In the genomic region with DNA sequence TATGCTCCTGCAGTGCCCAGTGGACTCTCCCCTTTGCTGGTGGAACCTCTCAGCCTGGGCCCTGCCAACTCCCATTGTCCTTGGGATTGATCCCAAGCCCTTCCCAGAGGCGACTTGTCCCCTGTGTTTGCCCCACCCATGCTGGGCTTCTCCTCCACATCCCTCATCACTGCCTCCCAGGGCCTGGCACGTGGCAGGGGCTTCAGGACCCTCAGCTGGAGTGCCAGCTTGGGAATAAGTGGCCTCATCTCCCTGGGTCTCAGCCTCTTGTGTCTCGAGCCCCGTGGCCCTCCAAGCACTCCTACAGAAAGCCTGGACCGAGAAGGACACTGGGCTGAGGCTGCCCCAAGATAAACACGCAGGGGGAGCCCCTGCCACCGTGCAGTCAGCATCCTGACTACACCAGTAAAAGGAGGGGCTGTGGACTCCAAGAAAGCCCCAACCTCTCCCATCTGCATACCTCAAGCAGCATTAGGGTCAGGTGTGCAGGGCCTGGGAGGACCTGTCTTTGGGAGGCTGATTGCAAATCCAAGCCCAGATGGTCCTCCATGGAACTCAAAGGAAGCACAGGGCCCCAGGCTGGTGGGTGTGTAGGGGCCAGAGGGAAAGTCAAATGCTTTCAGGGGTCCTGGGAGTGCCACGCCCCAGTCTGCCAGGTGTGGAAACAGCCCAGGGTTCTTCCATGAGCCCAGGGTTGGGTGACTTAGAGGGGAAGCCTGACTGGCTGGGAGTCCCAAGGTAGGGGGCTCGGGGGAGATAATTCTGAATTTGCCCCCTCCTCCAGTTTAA, we compare ENCODE assay signal across 2 cellular contexts.
TF ChIP-seq lines count a peak whose summit lies in the region.

No MANE protein-coding gene starts in this region.

TF ChIP-seq in WTC11, 78 proteins besides CTCF, POLR2A, EP300 and RAD21:
- TF ChIP-seq TEAD4 (CRISPR knock-in tag; IDR thresholded peaks at IDR 0.05) (no peak), FOXJ3 (CRISPR knock-in tag; IDR thresholded peaks at IDR 0.05; ENCODE audit: borderline replicate concordance) (no peak), ATF1 (CRISPR knock-in tag; IDR thresholded peaks at IDR 0.05) (no peak), NFATC4 (CRISPR knock-in tag; IDR thresholded peaks at IDR 0.05) (no peak), JUN (CRISPR knock-in tag; IDR thresholded peaks at IDR 0.05) (no peak), ZBTB21 (CRISPR knock-in tag; IDR thresholded peaks at IDR 0.05; ENCODE audit: borderline replicate concordance) (no peak), GABPB1 (CRISPR knock-in tag; IDR thresholded peaks at IDR 0.05) (no peak), NFYB (CRISPR knock-in tag; conservative IDR thresholded peaks at IDR 0.05; ENCODE audit: low read depth) (no peak), ZNF219 (CRISPR knock-in tag; IDR thresholded peaks at IDR 0.05; ENCODE audit: borderline replicate concordance) (no peak), CREM (CRISPR knock-in tag; IDR thresholded peaks at IDR 0.05) (no peak), ZNF423 (CRISPR knock-in tag; IDR thresholded peaks at IDR 0.05) (no peak), ESRRA (CRISPR knock-in tag; IDR thresholded peaks at IDR 0.05; ENCODE audit: borderline replicate concordance) (no peak), ZNF396 (CRISPR knock-in tag; IDR thresholded peaks at IDR 0.05; ENCODE audit: borderline replicate concordance) (no peak)
- TF ChIP-seq, protein P1, sequence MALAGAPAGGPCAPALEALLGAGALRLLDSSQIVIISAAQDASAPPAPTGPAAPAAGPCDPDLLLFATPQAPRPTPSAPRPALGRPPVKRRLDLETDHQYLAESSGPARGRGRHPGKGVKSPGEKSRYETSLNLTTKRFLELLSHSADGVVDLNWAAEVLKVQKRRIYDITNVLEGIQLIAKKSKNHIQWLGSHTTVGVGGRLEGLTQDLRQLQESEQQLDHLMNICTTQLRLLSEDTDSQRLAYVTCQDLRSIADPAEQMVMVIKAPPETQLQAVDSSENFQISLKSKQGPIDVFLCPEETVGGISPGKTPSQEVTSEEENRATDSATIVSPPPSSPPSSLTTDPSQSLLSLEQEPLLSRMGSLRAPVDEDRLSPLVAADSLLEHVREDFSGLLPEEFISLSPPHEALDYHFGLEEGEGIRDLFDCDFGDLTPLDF (CRISPR knock-in tag; IDR thresholded peaks at IDR 0.05): no peak
- TF ChIP-seq, protein P2, sequence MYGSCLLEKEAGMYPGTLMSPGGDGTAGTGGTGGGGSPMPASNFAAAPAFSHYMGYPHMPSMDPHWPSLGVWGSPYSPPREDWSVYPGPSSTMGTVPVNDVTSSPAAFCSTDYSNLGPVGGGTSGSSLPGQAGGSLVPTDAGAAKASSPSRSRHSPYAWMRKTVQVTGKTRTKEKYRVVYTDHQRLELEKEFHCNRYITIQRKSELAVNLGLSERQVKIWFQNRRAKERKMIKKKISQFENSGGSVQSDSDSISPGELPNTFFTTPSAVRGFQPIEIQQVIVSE (CRISPR knock-in tag; IDR thresholded peaks at IDR 0.05; ENCODE audit: borderline replicate concordance): no peak
- TF ChIP-seq, protein P3, sequence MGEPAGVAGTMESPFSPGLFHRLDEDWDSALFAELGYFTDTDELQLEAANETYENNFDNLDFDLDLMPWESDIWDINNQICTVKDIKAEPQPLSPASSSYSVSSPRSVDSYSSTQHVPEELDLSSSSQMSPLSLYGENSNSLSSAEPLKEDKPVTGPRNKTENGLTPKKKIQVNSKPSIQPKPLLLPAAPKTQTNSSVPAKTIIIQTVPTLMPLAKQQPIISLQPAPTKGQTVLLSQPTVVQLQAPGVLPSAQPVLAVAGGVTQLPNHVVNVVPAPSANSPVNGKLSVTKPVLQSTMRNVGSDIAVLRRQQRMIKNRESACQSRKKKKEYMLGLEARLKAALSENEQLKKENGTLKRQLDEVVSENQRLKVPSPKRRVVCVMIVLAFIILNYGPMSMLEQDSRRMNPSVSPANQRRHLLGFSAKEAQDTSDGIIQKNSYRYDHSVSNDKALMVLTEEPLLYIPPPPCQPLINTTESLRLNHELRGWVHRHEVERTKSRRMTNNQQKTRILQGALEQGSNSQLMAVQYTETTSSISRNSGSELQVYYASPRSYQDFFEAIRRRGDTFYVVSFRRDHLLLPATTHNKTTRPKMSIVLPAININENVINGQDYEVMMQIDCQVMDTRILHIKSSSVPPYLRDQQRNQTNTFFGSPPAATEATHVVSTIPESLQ (CRISPR knock-in tag; IDR thresholded peaks at IDR 0.05): no peak

TF ChIP-seq in H1, 55 proteins besides CTCF, POLR2A, EP300 and RAD21:
- no peak for TF ChIP-seq SRF (IDR thresholded peaks at IDR 0.05; ENCODE audit: low read depth, low read length)
- TF ChIP-seq, protein P4, sequence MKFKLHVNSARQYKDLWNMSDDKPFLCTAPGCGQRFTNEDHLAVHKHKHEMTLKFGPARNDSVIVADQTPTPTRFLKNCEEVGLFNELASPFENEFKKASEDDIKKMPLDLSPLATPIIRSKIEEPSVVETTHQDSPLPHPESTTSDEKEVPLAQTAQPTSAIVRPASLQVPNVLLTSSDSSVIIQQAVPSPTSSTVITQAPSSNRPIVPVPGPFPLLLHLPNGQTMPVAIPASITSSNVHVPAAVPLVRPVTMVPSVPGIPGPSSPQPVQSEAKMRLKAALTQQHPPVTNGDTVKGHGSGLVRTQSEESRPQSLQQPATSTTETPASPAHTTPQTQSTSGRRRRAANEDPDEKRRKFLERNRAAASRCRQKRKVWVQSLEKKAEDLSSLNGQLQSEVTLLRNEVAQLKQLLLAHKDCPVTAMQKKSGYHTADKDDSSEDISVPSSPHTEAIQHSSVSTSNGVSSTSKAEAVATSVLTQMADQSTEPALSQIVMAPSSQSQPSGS (IDR thresholded peaks at IDR 0.05; ENCODE audit: low read length): no peak
- no peak for TF ChIP-seq SIN3A (conservative IDR thresholded peaks at IDR 0.05 in 1 of 2, IDR thresholded peaks at IDR 0.05 in 1 of 2; ENCODE audit: low read depth in 1 of 2, low read length in 2 of 2)
- no peak for TF ChIP-seq RXRA (IDR thresholded peaks at IDR 0.05; ENCODE audit: insufficient read depth, low read depth, low read length)
- TF ChIP-seq, protein P5, sequence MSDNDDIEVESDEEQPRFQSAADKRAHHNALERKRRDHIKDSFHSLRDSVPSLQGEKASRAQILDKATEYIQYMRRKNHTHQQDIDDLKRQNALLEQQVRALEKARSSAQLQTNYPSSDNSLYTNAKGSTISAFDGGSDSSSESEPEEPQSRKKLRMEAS (IDR thresholded peaks at IDR 0.05): no peak
- TF ChIP-seq JUND (IDR thresholded peaks at IDR 0.05; ENCODE audit: low read length): no peak
- no peak for TF ChIP-seq KDM5A (IDR thresholded peaks at IDR 0.05; ENCODE audit: low read length)
- no peak for TF ChIP-seq SAP30 (IDR thresholded peaks at IDR 0.05; ENCODE audit: insufficient read depth, insufficient replicate concordance, low read length)
- TF ChIP-seq, protein P6, sequence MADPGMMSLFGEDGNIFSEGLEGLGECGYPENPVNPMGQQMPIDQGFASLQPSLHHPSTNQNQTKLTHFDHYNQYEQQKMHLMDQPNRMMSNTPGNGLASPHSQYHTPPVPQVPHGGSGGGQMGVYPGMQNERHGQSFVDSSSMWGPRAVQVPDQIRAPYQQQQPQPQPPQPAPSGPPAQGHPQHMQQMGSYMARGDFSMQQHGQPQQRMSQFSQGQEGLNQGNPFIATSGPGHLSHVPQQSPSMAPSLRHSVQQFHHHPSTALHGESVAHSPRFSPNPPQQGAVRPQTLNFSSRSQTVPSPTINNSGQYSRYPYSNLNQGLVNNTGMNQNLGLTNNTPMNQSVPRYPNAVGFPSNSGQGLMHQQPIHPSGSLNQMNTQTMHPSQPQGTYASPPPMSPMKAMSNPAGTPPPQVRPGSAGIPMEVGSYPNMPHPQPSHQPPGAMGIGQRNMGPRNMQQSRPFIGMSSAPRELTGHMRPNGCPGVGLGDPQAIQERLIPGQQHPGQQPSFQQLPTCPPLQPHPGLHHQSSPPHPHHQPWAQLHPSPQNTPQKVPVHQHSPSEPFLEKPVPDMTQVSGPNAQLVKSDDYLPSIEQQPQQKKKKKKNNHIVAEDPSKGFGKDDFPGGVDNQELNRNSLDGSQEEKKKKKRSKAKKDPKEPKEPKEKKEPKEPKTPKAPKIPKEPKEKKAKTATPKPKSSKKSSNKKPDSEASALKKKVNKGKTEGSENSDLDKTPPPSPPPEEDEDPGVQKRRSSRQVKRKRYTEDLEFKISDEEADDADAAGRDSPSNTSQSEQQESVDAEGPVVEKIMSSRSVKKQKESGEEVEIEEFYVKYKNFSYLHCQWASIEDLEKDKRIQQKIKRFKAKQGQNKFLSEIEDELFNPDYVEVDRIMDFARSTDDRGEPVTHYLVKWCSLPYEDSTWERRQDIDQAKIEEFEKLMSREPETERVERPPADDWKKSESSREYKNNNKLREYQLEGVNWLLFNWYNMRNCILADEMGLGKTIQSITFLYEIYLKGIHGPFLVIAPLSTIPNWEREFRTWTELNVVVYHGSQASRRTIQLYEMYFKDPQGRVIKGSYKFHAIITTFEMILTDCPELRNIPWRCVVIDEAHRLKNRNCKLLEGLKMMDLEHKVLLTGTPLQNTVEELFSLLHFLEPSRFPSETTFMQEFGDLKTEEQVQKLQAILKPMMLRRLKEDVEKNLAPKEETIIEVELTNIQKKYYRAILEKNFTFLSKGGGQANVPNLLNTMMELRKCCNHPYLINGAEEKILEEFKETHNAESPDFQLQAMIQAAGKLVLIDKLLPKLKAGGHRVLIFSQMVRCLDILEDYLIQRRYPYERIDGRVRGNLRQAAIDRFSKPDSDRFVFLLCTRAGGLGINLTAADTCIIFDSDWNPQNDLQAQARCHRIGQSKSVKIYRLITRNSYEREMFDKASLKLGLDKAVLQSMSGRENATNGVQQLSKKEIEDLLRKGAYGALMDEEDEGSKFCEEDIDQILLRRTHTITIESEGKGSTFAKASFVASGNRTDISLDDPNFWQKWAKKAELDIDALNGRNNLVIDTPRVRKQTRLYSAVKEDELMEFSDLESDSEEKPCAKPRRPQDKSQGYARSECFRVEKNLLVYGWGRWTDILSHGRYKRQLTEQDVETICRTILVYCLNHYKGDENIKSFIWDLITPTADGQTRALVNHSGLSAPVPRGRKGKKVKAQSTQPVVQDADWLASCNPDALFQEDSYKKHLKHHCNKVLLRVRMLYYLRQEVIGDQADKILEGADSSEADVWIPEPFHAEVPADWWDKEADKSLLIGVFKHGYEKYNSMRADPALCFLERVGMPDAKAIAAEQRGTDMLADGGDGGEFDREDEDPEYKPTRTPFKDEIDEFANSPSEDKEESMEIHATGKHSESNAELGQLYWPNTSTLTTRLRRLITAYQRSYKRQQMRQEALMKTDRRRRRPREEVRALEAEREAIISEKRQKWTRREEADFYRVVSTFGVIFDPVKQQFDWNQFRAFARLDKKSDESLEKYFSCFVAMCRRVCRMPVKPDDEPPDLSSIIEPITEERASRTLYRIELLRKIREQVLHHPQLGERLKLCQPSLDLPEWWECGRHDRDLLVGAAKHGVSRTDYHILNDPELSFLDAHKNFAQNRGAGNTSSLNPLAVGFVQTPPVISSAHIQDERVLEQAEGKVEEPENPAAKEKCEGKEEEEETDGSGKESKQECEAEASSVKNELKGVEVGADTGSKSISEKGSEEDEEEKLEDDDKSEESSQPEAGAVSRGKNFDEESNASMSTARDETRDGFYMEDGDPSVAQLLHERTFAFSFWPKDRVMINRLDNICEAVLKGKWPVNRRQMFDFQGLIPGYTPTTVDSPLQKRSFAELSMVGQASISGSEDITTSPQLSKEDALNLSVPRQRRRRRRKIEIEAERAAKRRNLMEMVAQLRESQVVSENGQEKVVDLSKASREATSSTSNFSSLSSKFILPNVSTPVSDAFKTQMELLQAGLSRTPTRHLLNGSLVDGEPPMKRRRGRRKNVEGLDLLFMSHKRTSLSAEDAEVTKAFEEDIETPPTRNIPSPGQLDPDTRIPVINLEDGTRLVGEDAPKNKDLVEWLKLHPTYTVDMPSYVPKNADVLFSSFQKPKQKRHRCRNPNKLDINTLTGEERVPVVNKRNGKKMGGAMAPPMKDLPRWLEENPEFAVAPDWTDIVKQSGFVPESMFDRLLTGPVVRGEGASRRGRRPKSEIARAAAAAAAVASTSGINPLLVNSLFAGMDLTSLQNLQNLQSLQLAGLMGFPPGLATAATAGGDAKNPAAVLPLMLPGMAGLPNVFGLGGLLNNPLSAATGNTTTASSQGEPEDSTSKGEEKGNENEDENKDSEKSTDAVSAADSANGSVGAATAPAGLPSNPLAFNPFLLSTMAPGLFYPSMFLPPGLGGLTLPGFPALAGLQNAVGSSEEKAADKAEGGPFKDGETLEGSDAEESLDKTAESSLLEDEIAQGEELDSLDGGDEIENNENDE (IDR thresholded peaks at IDR 0.05; ENCODE audit: insufficient replicate concordance, low read length): no peak
- no peak for TF ChIP-seq PHF8 (conservative IDR thresholded peaks at IDR 0.05; ENCODE audit: low read depth, low read length)
- TF ChIP-seq YY1 (IDR thresholded peaks at IDR 0.05; ENCODE audit: low read depth, low read length): no peak
- no peak for TF ChIP-seq POLR2AphosphoS5 (IDR thresholded peaks at IDR 0.05; ENCODE audit: low read depth, low read length)
- no peak for TF ChIP-seq NRF1 (IDR thresholded peaks at IDR 0.05; ENCODE audit: low read depth, low read length)
- no peak for TF ChIP-seq RBBP5 (IDR thresholded peaks at IDR 0.05; ENCODE audit: borderline replicate concordance, low read depth, low read length)
